1 cellular context compared by ENCODE assay signal in genomic region chr13:51803422-51804294, GRCh38.
A peak's percentile ranks its signal among the peaks of the same experiment; 100 is the strongest.
TF ChIP-seq lines count a peak whose summit lies in the region.

A gene with protein sequence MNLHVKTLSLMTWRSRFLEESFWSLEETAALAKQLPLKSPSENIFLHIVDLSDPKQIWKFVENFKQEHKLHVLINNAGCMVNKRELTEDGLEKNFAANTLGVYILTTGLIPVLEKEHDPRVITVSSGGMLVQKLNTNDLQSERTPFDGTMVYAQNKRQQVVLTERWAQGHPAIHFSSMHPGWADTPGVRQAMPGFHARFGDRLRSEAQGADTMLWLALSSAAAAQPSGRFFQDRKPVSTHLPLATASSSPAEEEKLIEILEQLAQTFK (minus strand): TSS chr13:51804163. CDS start chr13:51799659, 4,504 bp downstream.

TF ChIP-seq in HepG2, 621 proteins besides CTCF, POLR2A, EP300 and RAD21 (continued from another document and continues in another):
- TF ChIP-seq, protein P1, sequence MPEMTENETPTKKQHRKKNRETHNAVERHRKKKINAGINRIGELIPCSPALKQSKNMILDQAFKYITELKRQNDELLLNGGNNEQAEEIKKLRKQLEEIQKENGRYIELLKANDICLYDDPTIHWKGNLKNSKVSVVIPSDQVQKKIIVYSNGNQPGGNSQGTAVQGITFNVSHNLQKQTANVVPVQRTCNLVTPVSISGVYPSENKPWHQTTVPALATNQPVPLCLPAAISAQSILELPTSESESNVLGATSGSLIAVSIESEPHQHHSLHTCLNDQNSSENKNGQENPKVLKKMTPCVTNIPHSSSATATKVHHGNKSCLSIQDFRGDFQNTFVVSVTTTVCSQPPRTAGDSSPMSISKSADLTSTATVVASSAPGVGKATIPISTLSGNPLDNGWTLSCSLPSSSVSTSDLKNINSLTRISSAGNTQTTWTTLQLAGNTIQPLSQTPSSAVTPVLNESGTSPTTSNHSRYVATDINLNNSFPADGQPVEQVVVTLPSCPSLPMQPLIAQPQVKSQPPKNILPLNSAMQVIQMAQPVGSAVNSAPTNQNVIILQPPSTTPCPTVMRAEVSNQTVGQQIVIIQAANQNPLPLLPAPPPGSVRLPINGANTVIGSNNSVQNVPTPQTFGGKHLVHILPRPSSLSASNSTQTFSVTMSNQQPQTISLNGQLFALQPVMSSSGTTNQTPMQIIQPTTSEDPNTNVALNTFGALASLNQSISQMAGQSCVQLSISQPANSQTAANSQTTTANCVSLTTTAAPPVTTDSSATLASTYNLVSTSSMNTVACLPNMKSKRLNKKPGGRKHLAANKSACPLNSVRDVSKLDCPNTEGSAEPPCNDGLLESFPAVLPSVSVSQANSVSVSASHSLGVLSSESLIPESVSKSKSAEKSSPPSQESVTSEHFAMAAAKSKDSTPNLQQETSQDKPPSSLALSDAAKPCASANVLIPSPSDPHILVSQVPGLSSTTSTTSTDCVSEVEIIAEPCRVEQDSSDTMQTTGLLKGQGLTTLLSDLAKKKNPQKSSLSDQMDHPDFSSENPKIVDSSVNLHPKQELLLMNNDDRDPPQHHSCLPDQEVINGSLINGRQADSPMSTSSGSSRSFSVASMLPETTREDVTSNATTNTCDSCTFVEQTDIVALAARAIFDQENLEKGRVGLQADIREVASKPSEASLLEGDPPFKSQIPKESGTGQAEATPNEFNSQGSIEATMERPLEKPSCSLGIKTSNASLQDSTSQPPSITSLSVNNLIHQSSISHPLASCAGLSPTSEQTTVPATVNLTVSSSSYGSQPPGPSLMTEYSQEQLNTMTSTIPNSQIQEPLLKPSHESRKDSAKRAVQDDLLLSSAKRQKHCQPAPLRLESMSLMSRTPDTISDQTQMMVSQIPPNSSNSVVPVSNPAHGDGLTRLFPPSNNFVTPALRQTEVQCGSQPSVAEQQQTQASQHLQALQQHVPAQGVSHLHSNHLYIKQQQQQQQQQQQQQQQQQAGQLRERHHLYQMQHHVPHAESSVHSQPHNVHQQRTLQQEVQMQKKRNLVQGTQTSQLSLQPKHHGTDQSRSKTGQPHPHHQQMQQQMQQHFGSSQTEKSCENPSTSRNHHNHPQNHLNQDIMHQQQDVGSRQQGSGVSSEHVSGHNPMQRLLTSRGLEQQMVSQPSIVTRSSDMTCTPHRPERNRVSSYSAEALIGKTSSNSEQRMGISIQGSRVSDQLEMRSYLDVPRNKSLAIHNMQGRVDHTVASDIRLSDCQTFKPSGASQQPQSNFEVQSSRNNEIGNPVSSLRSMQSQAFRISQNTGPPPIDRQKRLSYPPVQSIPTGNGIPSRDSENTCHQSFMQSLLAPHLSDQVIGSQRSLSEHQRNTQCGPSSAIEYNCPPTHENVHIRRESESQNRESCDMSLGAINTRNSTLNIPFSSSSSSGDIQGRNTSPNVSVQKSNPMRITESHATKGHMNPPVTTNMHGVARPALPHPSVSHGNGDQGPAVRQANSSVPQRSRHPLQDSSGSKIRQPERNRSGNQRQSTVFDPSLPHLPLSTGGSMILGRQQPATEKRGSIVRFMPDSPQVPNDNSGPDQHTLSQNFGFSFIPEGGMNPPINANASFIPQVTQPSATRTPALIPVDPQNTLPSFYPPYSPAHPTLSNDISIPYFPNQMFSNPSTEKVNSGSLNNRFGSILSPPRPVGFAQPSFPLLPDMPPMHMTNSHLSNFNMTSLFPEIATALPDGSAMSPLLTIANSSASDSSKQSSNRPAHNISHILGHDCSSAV (CRISPR knock-in tag; IDR thresholded peaks at IDR 0.05; ENCODE audit: borderline replicate concordance): no peak
- no peak for TF ChIP-seq ZNF496 (CRISPR knock-in tag; IDR thresholded peaks at IDR 0.05; ENCODE audit: insufficient replicate concordance)
- TF ChIP-seq AGO2 (optimal IDR thresholded peaks at IDR 0.05; ENCODE audit: low read depth, low read length): peak; percentile 95
- TF ChIP-seq ERF (CRISPR knock-in tag; IDR thresholded peaks at IDR 0.05): no peak; the same call in none of the 2 replicates
- peak; percentile 71 for TF ChIP-seq ZNF614 (CRISPR knock-in tag; IDR thresholded peaks at IDR 0.05; ENCODE audit: borderline replicate concordance)
- no peak for TF ChIP-seq MBNL3 (CRISPR knock-in tag; conservative IDR thresholded peaks at IDR 0.05)
- peak; percentile 41 for TF ChIP-seq KAT8 (CRISPR knock-in tag; IDR thresholded peaks at IDR 0.05)
- TF ChIP-seq SAP130 (CRISPR knock-in tag; IDR thresholded peaks at IDR 0.05; ENCODE audit: low read depth): peak; percentile 76
- no peak for TF ChIP-seq WIZ (CRISPR knock-in tag; IDR thresholded peaks at IDR 0.05)
- no peak for TF ChIP-seq ZNF879 (CRISPR knock-in tag; IDR thresholded peaks at IDR 0.05)
- no peak for TF ChIP-seq ZNF672 (CRISPR knock-in tag; IDR thresholded peaks at IDR 0.05)
- TF ChIP-seq, protein P2, sequence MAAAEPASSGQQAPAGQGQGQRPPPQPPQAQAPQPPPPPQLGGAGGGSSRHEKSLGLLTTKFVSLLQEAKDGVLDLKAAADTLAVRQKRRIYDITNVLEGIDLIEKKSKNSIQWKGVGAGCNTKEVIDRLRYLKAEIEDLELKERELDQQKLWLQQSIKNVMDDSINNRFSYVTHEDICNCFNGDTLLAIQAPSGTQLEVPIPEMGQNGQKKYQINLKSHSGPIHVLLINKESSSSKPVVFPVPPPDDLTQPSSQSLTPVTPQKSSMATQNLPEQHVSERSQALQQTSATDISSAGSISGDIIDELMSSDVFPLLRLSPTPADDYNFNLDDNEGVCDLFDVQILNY (CRISPR knock-in tag; conservative IDR thresholded peaks at IDR 0.05): 0 out of 2 replicates have a peak, but pooled peaks have one; percentile 30
- TF ChIP-seq, protein P3, sequence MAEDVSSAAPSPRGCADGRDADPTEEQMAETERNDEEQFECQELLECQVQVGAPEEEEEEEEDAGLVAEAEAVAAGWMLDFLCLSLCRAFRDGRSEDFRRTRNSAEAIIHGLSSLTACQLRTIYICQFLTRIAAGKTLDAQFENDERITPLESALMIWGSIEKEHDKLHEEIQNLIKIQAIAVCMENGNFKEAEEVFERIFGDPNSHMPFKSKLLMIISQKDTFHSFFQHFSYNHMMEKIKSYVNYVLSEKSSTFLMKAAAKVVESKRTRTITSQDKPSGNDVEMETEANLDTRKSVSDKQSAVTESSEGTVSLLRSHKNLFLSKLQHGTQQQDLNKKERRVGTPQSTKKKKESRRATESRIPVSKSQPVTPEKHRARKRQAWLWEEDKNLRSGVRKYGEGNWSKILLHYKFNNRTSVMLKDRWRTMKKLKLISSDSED (CRISPR knock-in tag; IDR thresholded peaks at IDR 0.05): no peak
- TF ChIP-seq PHF20 (CRISPR knock-in tag; IDR thresholded peaks at IDR 0.05): 0 out of 2 replicates have a peak, but pooled peaks have one; percentile 58
- no peak for TF ChIP-seq MAFF (IDR thresholded peaks at IDR 0.05; ENCODE audit: low read depth, low read length)
- peak; percentile 84; the same call in 1 of the 2 replicates for TF ChIP-seq CCDC6 (CRISPR knock-in tag; IDR thresholded peaks at IDR 0.05)
- TF ChIP-seq SSRP1 (CRISPR knock-in tag; IDR thresholded peaks at IDR 0.05): 0 out of 2 replicates have a peak, but pooled peaks have one; percentile 63
- TF ChIP-seq RARG (CRISPR knock-in tag; IDR thresholded peaks at IDR 0.05; ENCODE audit: low read depth): no peak
- no peak for TF ChIP-seq PHF21A (CRISPR knock-in tag; IDR thresholded peaks at IDR 0.05)
- peak; percentile 38 for TF ChIP-seq FOSL2 (CRISPR knock-in tag; IDR thresholded peaks at IDR 0.05)
- peak; percentile 76; the same call in 1 of the 2 replicates for TF ChIP-seq ZNF616 (CRISPR knock-in tag; IDR thresholded peaks at IDR 0.05; ENCODE audit: low read depth)
- TF ChIP-seq, protein P4, sequence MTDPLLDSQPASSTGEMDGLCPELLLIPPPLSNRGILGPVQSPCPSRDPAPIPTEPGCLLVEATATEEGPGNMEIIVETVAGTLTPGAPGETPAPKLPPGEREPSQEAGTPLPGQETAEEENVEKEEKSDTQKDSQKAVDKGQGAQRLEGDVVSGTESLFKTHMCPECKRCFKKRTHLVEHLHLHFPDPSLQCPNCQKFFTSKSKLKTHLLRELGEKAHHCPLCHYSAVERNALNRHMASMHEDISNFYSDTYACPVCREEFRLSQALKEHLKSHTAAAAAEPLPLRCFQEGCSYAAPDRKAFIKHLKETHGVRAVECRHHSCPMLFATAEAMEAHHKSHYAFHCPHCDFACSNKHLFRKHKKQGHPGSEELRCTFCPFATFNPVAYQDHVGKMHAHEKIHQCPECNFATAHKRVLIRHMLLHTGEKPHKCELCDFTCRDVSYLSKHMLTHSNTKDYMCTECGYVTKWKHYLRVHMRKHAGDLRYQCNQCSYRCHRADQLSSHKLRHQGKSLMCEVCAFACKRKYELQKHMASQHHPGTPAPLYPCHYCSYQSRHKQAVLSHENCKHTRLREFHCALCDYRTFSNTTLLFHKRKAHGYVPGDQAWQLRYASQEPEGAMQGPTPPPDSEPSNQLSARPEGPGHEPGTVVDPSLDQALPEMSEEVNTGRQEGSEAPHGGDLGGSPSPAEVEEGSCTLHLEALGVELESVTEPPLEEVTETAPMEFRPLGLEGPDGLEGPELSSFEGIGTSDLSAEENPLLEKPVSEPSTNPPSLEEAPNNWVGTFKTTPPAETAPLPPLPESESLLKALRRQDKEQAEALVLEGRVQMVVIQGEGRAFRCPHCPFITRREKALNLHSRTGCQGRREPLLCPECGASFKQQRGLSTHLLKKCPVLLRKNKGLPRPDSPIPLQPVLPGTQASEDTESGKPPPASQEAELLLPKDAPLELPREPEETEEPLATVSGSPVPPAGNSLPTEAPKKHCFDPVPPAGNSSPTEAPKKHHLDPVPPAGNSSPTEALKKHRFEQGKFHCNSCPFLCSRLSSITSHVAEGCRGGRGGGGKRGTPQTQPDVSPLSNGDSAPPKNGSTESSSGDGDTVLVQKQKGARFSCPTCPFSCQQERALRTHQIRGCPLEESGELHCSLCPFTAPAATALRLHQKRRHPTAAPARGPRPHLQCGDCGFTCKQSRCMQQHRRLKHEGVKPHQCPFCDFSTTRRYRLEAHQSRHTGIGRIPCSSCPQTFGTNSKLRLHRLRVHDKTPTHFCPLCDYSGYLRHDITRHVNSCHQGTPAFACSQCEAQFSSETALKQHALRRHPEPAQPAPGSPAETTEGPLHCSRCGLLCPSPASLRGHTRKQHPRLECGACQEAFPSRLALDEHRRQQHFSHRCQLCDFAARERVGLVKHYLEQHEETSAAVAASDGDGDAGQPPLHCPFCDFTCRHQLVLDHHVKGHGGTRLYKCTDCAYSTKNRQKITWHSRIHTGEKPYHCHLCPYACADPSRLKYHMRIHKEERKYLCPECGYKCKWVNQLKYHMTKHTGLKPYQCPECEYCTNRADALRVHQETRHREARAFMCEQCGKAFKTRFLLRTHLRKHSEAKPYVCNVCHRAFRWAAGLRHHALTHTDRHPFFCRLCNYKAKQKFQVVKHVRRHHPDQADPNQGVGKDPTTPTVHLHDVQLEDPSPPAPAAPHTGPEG (CRISPR knock-in tag; IDR thresholded peaks at IDR 0.05): no peak
- TF ChIP-seq ZSCAN30 (CRISPR knock-in tag; IDR thresholded peaks at IDR 0.05): no peak
- TF ChIP-seq, protein P5, sequence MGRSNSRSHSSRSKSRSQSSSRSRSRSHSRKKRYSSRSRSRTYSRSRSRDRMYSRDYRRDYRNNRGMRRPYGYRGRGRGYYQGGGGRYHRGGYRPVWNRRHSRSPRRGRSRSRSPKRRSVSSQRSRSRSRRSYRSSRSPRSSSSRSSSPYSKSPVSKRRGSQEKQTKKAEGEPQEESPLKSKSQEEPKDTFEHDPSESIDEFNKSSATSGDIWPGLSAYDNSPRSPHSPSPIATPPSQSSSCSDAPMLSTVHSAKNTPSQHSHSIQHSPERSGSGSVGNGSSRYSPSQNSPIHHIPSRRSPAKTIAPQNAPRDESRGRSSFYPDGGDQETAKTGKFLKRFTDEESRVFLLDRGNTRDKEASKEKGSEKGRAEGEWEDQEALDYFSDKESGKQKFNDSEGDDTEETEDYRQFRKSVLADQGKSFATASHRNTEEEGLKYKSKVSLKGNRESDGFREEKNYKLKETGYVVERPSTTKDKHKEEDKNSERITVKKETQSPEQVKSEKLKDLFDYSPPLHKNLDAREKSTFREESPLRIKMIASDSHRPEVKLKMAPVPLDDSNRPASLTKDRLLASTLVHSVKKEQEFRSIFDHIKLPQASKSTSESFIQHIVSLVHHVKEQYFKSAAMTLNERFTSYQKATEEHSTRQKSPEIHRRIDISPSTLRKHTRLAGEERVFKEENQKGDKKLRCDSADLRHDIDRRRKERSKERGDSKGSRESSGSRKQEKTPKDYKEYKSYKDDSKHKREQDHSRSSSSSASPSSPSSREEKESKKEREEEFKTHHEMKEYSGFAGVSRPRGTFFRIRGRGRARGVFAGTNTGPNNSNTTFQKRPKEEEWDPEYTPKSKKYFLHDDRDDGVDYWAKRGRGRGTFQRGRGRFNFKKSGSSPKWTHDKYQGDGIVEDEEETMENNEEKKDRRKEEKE (IDR thresholded peaks at IDR 0.05): no peak
- TF ChIP-seq HNRNPK (IDR thresholded peaks at IDR 0.05; ENCODE audit: low read depth, low read length, poor library complexity, severe bottlenecking): peak; percentile 41
- no peak for TF ChIP-seq SMAD9 (CRISPR knock-in tag; IDR thresholded peaks at IDR 0.05)
- no peak for TF ChIP-seq ZNF646 (CRISPR knock-in tag; IDR thresholded peaks at IDR 0.05)
- TF ChIP-seq PAX8 (CRISPR knock-in tag; IDR thresholded peaks at IDR 0.05; ENCODE audit: borderline replicate concordance): no peak
- no peak for TF ChIP-seq SMAD3 (CRISPR knock-in tag; IDR thresholded peaks at IDR 0.05)
